ENCODE assay signal across 8 cellular contexts in the genomic region with DNA sequence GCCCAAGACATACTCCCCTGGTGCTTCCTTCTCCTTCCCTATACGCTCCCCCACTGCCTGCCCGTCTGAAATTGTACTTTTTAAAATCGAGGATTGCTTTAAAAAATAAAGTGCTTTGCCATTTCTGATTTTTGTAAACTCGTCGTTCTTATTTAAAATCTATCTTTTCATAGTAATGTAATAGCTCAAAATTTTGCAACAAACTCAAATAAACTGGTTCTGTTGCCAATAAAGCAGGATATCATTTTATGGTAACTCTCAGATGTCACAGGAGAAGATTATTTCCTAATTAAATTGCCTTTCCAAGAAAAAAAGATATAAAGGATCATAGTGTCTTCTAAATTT. TPM values are rescaled to one million over a fixed set of nuclear protein-coding genes. Genes with fewer than 3 reads are reported as not detected.
A peak's percentile ranks its signal among the peaks of the same experiment; 100 is the strongest.
DNase-seq lines count a peak whose midpoint lies in the region; ATAC-seq, FAIRE-seq and TF ChIP-seq lines count a peak whose summit lies in the region.

No MANE protein-coding gene starts in this region.

- no TSS peak for BruUV-seq in PC-3 (replicated peaks; lab: Mats Ljungman, UMichigan)
- no TSS peak for BruUV-seq in endothelial cell of umbilical vein (replicated peaks; lab: Mats Ljungman, UMichigan)

- no peaks in the 10 kb centered on the region for H3K27me3 ChIP-seq in CD4-positive, alpha-beta memory T cell (ENCODE audit: insufficient read depth, low read length)
- H3K27me3 ChIP-seq in PC-3 (ENCODE audit: low read length), result no peaks in the 10 kb centered on the region
- no peaks in the 10 kb centered on the region for H3K27me3 ChIP-seq in endothelial cell of umbilical vein (ENCODE audit: control insufficient read depth in 2 of 2, insufficient read depth in 2 of 2, low read length in 2 of 2)
- no peaks in the 10 kb centered on the region for H3K27me3 ChIP-seq in osteoblast (ENCODE audit: insufficient read depth, low read length)

- TF ChIP-seq CTCF in PC-3 (conservative IDR thresholded peaks at IDR 0.05; ENCODE audit: low read depth, low read length) (no peak), endothelial cell of umbilical vein (IDR thresholded peaks at IDR 0.05; ENCODE audit: extremely low read depth in 1 of 2, insufficient read depth in 1 of 2, low read depth in 1 of 2, low read length in 2 of 2) (no peak), osteoblast (IDR thresholded peaks at IDR 0.05; ENCODE audit: extremely low read depth, low read depth, low read length) (no peak)

- intact Hi-C loops in CD4-positive, alpha-beta memory T cell (cut with micrococcal nuclease), result loop anchor here (5.0 kb wide), 1 partner anchor 404 kb away; no protein-coding TSS in a partner anchor
- intact Hi-C loops in PC-3 (cut with micrococcal nuclease), result loop anchor here (5.0 to 10.0 kb wide), 3 partner anchors 237 to 404 kb away; a partner anchor contains a TSS
- intact Hi-C loops in endothelial cell of umbilical vein (cut with micrococcal nuclease), result loop anchor here (1.0 to 10.0 kb wide), 4 partner anchors 384 to 1023 kb away; a partner anchor contains a TSS

- H3K9me3 Mint-ChIP-seq in CD4-positive, alpha-beta memory T cell, result no peaks in the 10 kb centered on the region

- no peak for TF ChIP-seq POLR2A in endothelial cell of umbilical vein (IDR thresholded peaks at IDR 0.05; ENCODE audit: low read depth, low read length)

- H3K27me3 Mint-ChIP-seq in CD4-positive, alpha-beta memory T cell, result peaks cover 6 to 9% of the 10 kb centered on the region in 2 donors

- H3F3A ChIP-seq in PC-3 (ENCODE audit: low read length, unreplicated experiment), result no peaks in the 10 kb centered on the region

- H3K27ac ChIP-seq in CD4-positive, alpha-beta memory T cell (ENCODE audit: low read depth, low read length), result no peak overlapping the region
- H3K27ac ChIP-seq in PC-3 (ENCODE audit: low read length) (peak overlapping the region; percentile 76), endothelial cell of umbilical vein (ENCODE audit: insufficient read depth, low read depth, low read length) (peak overlapping the region; percentile 97), osteoblast (ENCODE audit: low read depth, low read length) (peak overlapping the region; percentile 93)

- H3K4me2 ChIP-seq in PC-3 (ENCODE audit: low read length) (peak overlapping the region; percentile 87), endothelial cell of umbilical vein (ENCODE audit: insufficient read depth, low read length) (peak overlapping the region; percentile 44), osteoblast (ENCODE audit: insufficient read depth, low read length) (peak overlapping the region; percentile 89)

- H3K9me3 ChIP-seq in CD4-positive, alpha-beta memory T cell (ENCODE audit: control insufficient read depth in 1 of 2, low read length in 2 of 2), result no peaks in the 10 kb centered on the region
- no peaks in the 10 kb centered on the region for H3K9me3 ChIP-seq in PC-3 (ENCODE audit: low read length)
- no peaks in the 10 kb centered on the region for H3K9me3 ChIP-seq in endothelial cell of umbilical vein (replicated peaks; ENCODE audit: control insufficient read depth, insufficient read depth, low read length)
- no peaks in the 10 kb centered on the region for H3K9me3 ChIP-seq in osteoblast (ENCODE audit: low read depth, low read length)

- H3K9ac ChIP-seq in PC-3 (ENCODE audit: low read length) (peak overlapping the region; percentile 79), endothelial cell of umbilical vein (replicated peaks; ENCODE audit: extremely low read depth, insufficient read depth, low read length) (peak overlapping the region; percentile 100)

- no peaks in the 10 kb centered on the region for H3K36me3 ChIP-seq in CD4-positive, alpha-beta memory T cell (ENCODE audit: insufficient read depth, low read length)
- H3K36me3 ChIP-seq in PC-3 (ENCODE audit: low read depth, low read length), result no peaks in the 10 kb centered on the region
- H3K36me3 ChIP-seq in endothelial cell of umbilical vein (ENCODE audit: control insufficient read depth in 2 of 2, extremely low read depth in 1 of 2, insufficient read depth in 2 of 2, low read length in 2 of 2), result no peaks in the 10 kb centered on the region
- H3K36me3 ChIP-seq in osteoblast (ENCODE audit: insufficient read depth, low read length), result peaks cover 12% of the 10 kb centered on the region

- CTCF ChIA-PET in CD4-positive, alpha-beta memory T cell (lab: Charles Lee; ENCODE audit: partially characterized antibody), result no interaction called here
- CTCF ChIA-PET in PC-3 (lab: Charles Lee), result interaction anchor here (0.6 to 1.0 kb wide), 2 partner anchors 72 to 342 kb away, joined by 4 read pairs; no protein-coding TSS in a partner anchor
- CTCF ChIA-PET in endothelial cell of umbilical vein (lab: Charles Lee), result interaction anchor here (1.2 to 3.7 kb wide), 9 partner anchors 16 to 403 kb away, joined by 3 to 59 read pairs (median 7); no protein-coding TSS in a partner anchor

- peak overlapping the region; percentile 93 for H2AFZ ChIP-seq in PC-3 (ENCODE audit: low read length)
- H2AFZ ChIP-seq in endothelial cell of umbilical vein (ENCODE audit: low read depth, low read length), result peak overlapping the region; percentile 83
- peak overlapping the region; percentile 85 for H2AFZ ChIP-seq in osteoblast (ENCODE audit: low read length)

- no peak for DNase-seq in CD4-positive, alpha-beta memory T cell
- DNase-seq in PC-3, result no peak
- no peak for DNase-seq in endothelial cell of umbilical vein (ENCODE audit: low read depth, low spot score)
- DNase-seq in osteoblast (ENCODE audit: insufficient read length, low spot score, missing footprints), result no peak
- no peak for DNase-seq in RKO (ENCODE audit: low spot score)
- no peak for DNase-seq in NCI-H1092 treated with DMSO at 0.1 percent for 48 hours (lab: John Stamatoyannopoulos, UW)
- no peak for DNase-seq in AG20443 (ENCODE audit: low spot score)

- peak overlapping the region; percentile 70 to 93 (median 84) for H3K4me3 Mint-ChIP-seq in CD4-positive, alpha-beta memory T cell

- peak overlapping the region in 1 of 2 donors; percentile 59 for H3K4me3 ChIP-seq in CD4-positive, alpha-beta memory T cell (ENCODE audit: low read length in 2 of 2)
- H3K4me3 ChIP-seq in PC-3 (ENCODE audit: low read length) (peak overlapping the region; percentile 91), endothelial cell of umbilical vein (replicated peaks in 1 of 3; ENCODE audit: insufficient read depth in 1 of 3, low read depth in 1 of 3, low read length in 3 of 3) (peak overlapping the region; percentile 53 to 100 (median 80)), osteoblast (ENCODE audit: insufficient read depth, low read length) (peak overlapping the region; percentile 89)

- dilution Hi-C loops in endothelial cell of umbilical vein (cut with MboI; ENCODE audit: extremely low pct_ligation_motif_present, low sequenced_read_pairs), result no loop called here

- peaks cover 0 to 1% of the 10 kb centered on the region in 2 donors for H3K36me3 Mint-ChIP-seq in CD4-positive, alpha-beta memory T cell

- no peaks in the 10 kb centered on the region for H4K20me1 ChIP-seq in PC-3 (ENCODE audit: low read length)
- no peaks in the 10 kb centered on the region for H4K20me1 ChIP-seq in endothelial cell of umbilical vein (replicated peaks; ENCODE audit: control insufficient read depth, extremely low read depth, insufficient read depth, low read length)
- no peaks in the 10 kb centered on the region for H4K20me1 ChIP-seq in osteoblast (ENCODE audit: insufficient read depth, low read length)

- POLR2A ChIA-PET in CD4-positive, alpha-beta memory T cell (lab: Charles Lee; ENCODE audit: partially characterized antibody), result interaction anchor here (1.2 kb wide), 1 partner anchor 403 kb away, joined by 4 read pairs; no protein-coding TSS in a partner anchor
- POLR2A ChIA-PET in PC-3 (lab: Charles Lee; ENCODE audit: unreplicated experiment) (interaction anchor here (1.8 kb wide), 1 partner anchor 11 kb away, joined by 6 read pairs; no protein-coding TSS in a partner anchor), endothelial cell of umbilical vein (lab: Charles Lee) (interaction anchor here (0.6 to 2.5 kb wide), 4 partner anchors 196 to 252 kb away, joined by 4 to 13 read pairs (median 8); no protein-coding TSS in a partner anchor)

- H3K79me2 ChIP-seq in PC-3 (ENCODE audit: low read length), result peaks cover 28% of the 10 kb centered on the region
- H3K79me2 ChIP-seq in endothelial cell of umbilical vein (ENCODE audit: control insufficient read depth, insufficient read depth, low read length), result peaks cover 26% of the 10 kb centered on the region
- peaks cover 35% of the 10 kb centered on the region for H3K79me2 ChIP-seq in osteoblast (ENCODE audit: insufficient read depth, low read length)

- H3K4me1 ChIP-seq in CD4-positive, alpha-beta memory T cell (ENCODE audit: insufficient read depth, low read length), result no peaks in the 10 kb centered on the region
- peaks cover 34% of the 10 kb centered on the region for H3K4me1 ChIP-seq in PC-3 (ENCODE audit: insufficient read depth, low read length)
- peaks cover 29% of the 10 kb centered on the region for H3K4me1 ChIP-seq in endothelial cell of umbilical vein (ENCODE audit: control insufficient read depth, extremely low read depth, insufficient read depth, low read length)
- peaks cover 27% of the 10 kb centered on the region for H3K4me1 ChIP-seq in osteoblast (ENCODE audit: insufficient read depth, low read length)

- peak overlapping the region in 3 of 7 donors; percentile 50 to 89 (median 63) for H3K27ac Mint-ChIP-seq in CD4-positive, alpha-beta memory T cell

- FAIRE-seq in endothelial cell of umbilical vein (lab: Jason Lieb, UNC), result no peak

- H3K4me1 Mint-ChIP-seq in CD4-positive, alpha-beta memory T cell, result peaks cover 6 to 12% (median 8%) of the 10 kb centered on the region in 4 donors

- H3K9me1 ChIP-seq in endothelial cell of umbilical vein (replicated peaks; ENCODE audit: control insufficient read depth, extremely low read depth, insufficient read depth, low read length), result no peaks in the 10 kb centered on the region

- H3K9me2 ChIP-seq in PC-3 (replicated peaks; ENCODE audit: low read length), result no peaks in the 10 kb centered on the region

- no peak for ATAC-seq in PC-3
- ATAC-seq in GM21576 (IDR thresholded peaks at IDR 0.05; ENCODE audit: unreplicated experiment), result no peak

TF ChIP-seq in endothelial cell of umbilical vein, 7 proteins besides CTCF, POLR2A, EP300 and RAD21 (continues in another document):
- no peak for TF ChIP-seq JUN (IDR thresholded peaks at IDR 0.05; ENCODE audit: borderline replicate concordance, insufficient read depth, insufficient read length, low read depth)

RNA-seq across cellular contexts. Expression of a gene that starts 1.3 kb away (rescaled TPM):
- under 1 TPM; 0.36 to 0.41 TPM for total RNA-seq in CD4-positive, alpha-beta memory T cell
- polyA plus RNA-seq in CD4-positive, alpha-beta memory T cell, result under 1 TPM; 0.25 to 0.80 TPM
- total RNA-seq in PC-3 (2014; rRNA removed), result 22.6 and 27.5 TPM in 2 replicates
- total RNA-seq in endothelial cell of umbilical vein, result 96.7 and 107 TPM in 2 replicates
- polyA plus RNA-seq in endothelial cell of umbilical vein, result 89.6 and 112 TPM in 2 replicates
- polyA plus RNA-seq in endothelial cell of umbilical vein (2011; cell fraction: cytosol; rRNA removed), result 86.4 and 91.4 TPM in 2 replicates
- 169 and 229 TPM in 2 replicates for polyA plus RNA-seq in endothelial cell of umbilical vein (2011; cell fraction: nucleus; rRNA removed)
- polyA plus RNA-seq in endothelial cell of umbilical vein (2012), result 92.6 and 93.3 TPM in 2 replicates
- 90.9 and 105 TPM in 2 replicates for polyA minus RNA-seq in endothelial cell of umbilical vein
- 1.7 TPM for polyA minus RNA-seq in endothelial cell of umbilical vein (2011; cell fraction: cytosol; rRNA and poly(A)+ RNA removed)
- 274 and 382 TPM in 2 replicates for polyA minus RNA-seq in endothelial cell of umbilical vein (2011; cell fraction: nucleus; rRNA and poly(A)+ RNA removed)
- 150 and 182 TPM in 2 replicates for total RNA-seq in osteoblast

Comparison
In these comparisons a context has a peak if more than half of its experiments do, and no peak if none do; other contexts are left out.
1. RNA of a gene that starts 1.3 kb away (total RNA-seq): 150 to 182 TPM in osteoblast, 96.7 to 107 TPM in endothelial cell of umbilical vein and 22.6 to 27.5 TPM in PC-3; 0.36 to 0.41 TPM in CD4-positive, alpha-beta memory T cell; every median in the first group is over 10 times any median in the second.
2. Peak in every context shown above with its lines, with median percentiles within 50 percentile points of each other: H2AFZ ChIP-seq and H3K4me2 ChIP-seq.